1 cellular context compared by ENCODE assay signal in genomic region chr9:18793122-18793521, GRCh38.
TF ChIP-seq lines count a peak whose summit lies in the region.

No MANE protein-coding gene starts in this region.

TF ChIP-seq in PFSK-1, 5 proteins besides CTCF, POLR2A, EP300 and RAD21 (continued from another document):
- peak; percentile 32; the same call in 1 of the 2 replicates for TF ChIP-seq SIN3A (IDR thresholded peaks at IDR 0.05; ENCODE audit: borderline replicate concordance, insufficient read depth, low read length)
- TF ChIP-seq POLR2AphosphoS5 (IDR thresholded peaks at IDR 0.05; ENCODE audit: low read depth, low read length), result no peak
